ENCODE assay signal across 15 cellular contexts in genomic region chrX:9862525-9862924, GRCh38.
DNase-seq lines count a peak whose midpoint lies in the region; ATAC-seq and TF ChIP-seq lines count a peak whose summit lies in the region.
"Had no signal": no experiment of that assay in that cellular context is flagged by ENCODE, and none has a peak within 500 bp of the region (broad histone marks: within the 10 kb centered on the region; RNA-seq: fewer than 3 reads in every experiment).

No MANE protein-coding gene starts in this region.

- H3K4me2 ChIP-seq in HCT116 (ENCODE audit: low read length) (no peak overlapping the region), trophoblast cell (ENCODE audit: low read length) (no peak overlapping the region)

- H2BK120ac ChIP-seq in trophoblast cell (ENCODE audit: insufficient read depth, low read length, poor library complexity): no peak overlapping the region

- H3K36me3 ChIP-seq in HCT116 (ENCODE audit: control insufficient read depth in 1 of 2, insufficient read depth in 2 of 2, low read length in 2 of 2): no peaks in the 10 kb centered on the region
- H3K36me3 ChIP-seq in trophoblast cell (ENCODE audit: control insufficient read depth in 1 of 2, insufficient read depth in 2 of 2, low read length in 2 of 2): peaks cover 3 to 4% of the 10 kb centered on the region in 2 experiments
- H3K36me3 ChIP-seq in tibial artery: no peaks in the 10 kb centered on the region
- H3K36me3 ChIP-seq: HAP-1 had no signal

- BruUV-seq in HCT116 (replicated peaks; lab: Mats Ljungman, UMichigan): no TSS peak

- no CpG with 5 or more reads among the region's 11 CpGs for WGBS in trophoblast cell (ENCODE audit: extremely low coverage, insufficient coverage, insufficient read length)

- H4K91ac ChIP-seq in trophoblast cell (ENCODE audit: low read depth, low read length): peak overlapping the region; percentile 2

- no peak overlapping the region for H4K12ac ChIP-seq in trophoblast cell (ENCODE audit: low read depth, low read length)

- no peaks in the 10 kb centered on the region for H4K20me1 ChIP-seq in HCT116 (ENCODE audit: insufficient read depth)

- no peak overlapping the region for H2BK12ac ChIP-seq in trophoblast cell (ENCODE audit: low read length)

- H2AK5ac ChIP-seq in trophoblast cell (ENCODE audit: low read length): no peak overlapping the region

- no peaks in the 10 kb centered on the region for H3K9me3 ChIP-seq in HCT116 (ENCODE audit: control insufficient read depth in 1 of 2, insufficient read depth in 1 of 2, low read depth in 1 of 2, low read length in 2 of 2)
- no peaks in the 10 kb centered on the region for H3K9me3 ChIP-seq in trophoblast cell (ENCODE audit: insufficient read depth, low read depth, low read length)
- H3K9me3 ChIP-seq in tibial artery: peaks cover 0 to 10% (median 0%) of the 10 kb centered on the region in 3 donors
- H3K9me3 ChIP-seq: HAP-1 had no signal

- H3K18ac ChIP-seq in trophoblast cell (ENCODE audit: low read length): no peak overlapping the region

- no peaks in the 10 kb centered on the region for H3K9me2 ChIP-seq in HCT116 (ENCODE audit: insufficient read depth)

- intact Hi-C loops in HCT116 (cut with micrococcal nuclease) (no loop called here), tibial artery (cut with DNase I; ENCODE audit: low total_unique reads) (no loop called here)

- POLR2A ChIA-PET in HCT116 (lab: Charles Lee): no interaction called here

- no peak overlapping the region for H3K23ac ChIP-seq in trophoblast cell (ENCODE audit: low read length)

- RAD21 ChIA-PET in HCT116 (lab: Charles Lee; ENCODE audit: low non-redundant PET in 1 of 2, low total read pairs in 2 of 2, uncharacterized antibody in 2 of 2, unreplicated experiment in 2 of 2): no interaction called here

- no peak overlapping the region for H3K27ac ChIP-seq in HCT116 (ENCODE audit: low read depth, low read length)
- no peak overlapping the region for H3K27ac ChIP-seq in VCaP
- peak overlapping the region; percentile 88 for H3K27ac ChIP-seq in trophoblast cell (ENCODE audit: low read depth, low read length)
- H3K27ac ChIP-seq in tibial artery: no peak overlapping the region

- H3K9ac ChIP-seq in HCT116 (ENCODE audit: low read length) (no peak overlapping the region), trophoblast cell (ENCODE audit: low read length) (no peak overlapping the region)

- TF ChIP-seq CTCF in HCT116 (IDR thresholded peaks at IDR 0.05 in 2 of 3, conservative IDR thresholded peaks at IDR 0.05 in 1 of 3; ENCODE audit: borderline replicate concordance in 1 of 3, insufficient read depth in 1 of 3, low read depth in 2 of 3, low read length in 2 of 3): no peak
- peak; percentile 37 for TF ChIP-seq CTCF in VCaP (conservative IDR thresholded peaks at IDR 0.05)
- no peak for TF ChIP-seq CTCF in tibial artery (IDR thresholded peaks at IDR 0.05)

- TF ChIP-seq RAD21 in HCT116 (IDR thresholded peaks at IDR 0.05; ENCODE audit: low read depth): peak; percentile 16; the same call in 1 of the 2 replicates

- TF ChIP-seq POLR2A in HCT116 (IDR thresholded peaks at IDR 0.05; ENCODE audit: borderline replicate concordance, extremely low read depth, insufficient read depth, insufficient read length): no peak
- no peak for TF ChIP-seq POLR2A in GM18505 (IDR thresholded peaks at IDR 0.05; ENCODE audit: borderline replicate concordance, extremely low read depth, insufficient read depth, insufficient read length)

- DNase-seq in NCI-H748 (lab: John Stamatoyannopoulos, UW; ENCODE audit: unreplicated experiment) (peak; percentile 11), NCI-H748 treated with DMSO at 0.1 percent for 48 hours (lab: John Stamatoyannopoulos, UW) (no peak), HCT116 (ENCODE audit: low read depth, low spot score) (no peak), trophoblast cell (peak; percentile 75 to 82), tibial artery (no peak)
- no peak for DNase-seq in central memory CD4-positive, alpha-beta T cell
- DNase-seq: 8988T; CD4-positive, alpha-beta memory T cell; DMS79; NCI-H1436; NCI-H2029 treated with DMSO at 0.1 percent for 48 hours; Right ventricle myocardium superior had no signal

- CTCF ChIA-PET in HCT116 (lab: Charles Lee): no interaction called here

- H3K4me1 ChIP-seq in HCT116 (ENCODE audit: control insufficient read depth in 1 of 2, insufficient read depth in 2 of 2, low read length in 2 of 2) (peaks cover 18 to 28% of the 10 kb centered on the region in 2 experiments), trophoblast cell (ENCODE audit: control insufficient read depth in 1 of 2, insufficient read depth in 2 of 2, low read length in 2 of 2) (peaks cover 25 to 38% of the 10 kb centered on the region in 2 experiments), tibial artery (no peaks in the 10 kb centered on the region)
- H3K4me1 ChIP-seq: HAP-1 had no signal

- H3K79me2 ChIP-seq in HCT116 (ENCODE audit: insufficient read depth, low read length) (no peaks in the 10 kb centered on the region), trophoblast cell (ENCODE audit: control insufficient read depth, insufficient read depth, low read length, poor library complexity) (peaks cover 3% of the 10 kb centered on the region)

- H3K79me1 ChIP-seq in trophoblast cell (ENCODE audit: low read length): peaks cover 16% of the 10 kb centered on the region

- H3K14ac ChIP-seq in trophoblast cell (ENCODE audit: low read length): no peak overlapping the region

- no peak overlapping the region for H3K4me3 ChIP-seq in HCT116 (replicated peaks in 1 of 2; ENCODE audit: low read depth in 1 of 2, low read length in 2 of 2)
- no peak overlapping the region for H3K4me3 ChIP-seq in trophoblast cell (ENCODE audit: low read depth, low read length)
- no peak overlapping the region for H3K4me3 ChIP-seq in tibial artery
- H3K4me3 ChIP-seq: HAP-1 had no signal

- no peaks in the 10 kb centered on the region for H3K27me3 ChIP-seq in HCT116 (ENCODE audit: insufficient read depth, low read length)
- no peaks in the 10 kb centered on the region for H3K27me3 ChIP-seq in trophoblast cell (ENCODE audit: insufficient read depth, low read length)
- H3K27me3 ChIP-seq in tibial artery: no peaks in the 10 kb centered on the region

- H2BK5ac ChIP-seq in trophoblast cell (ENCODE audit: low read depth, low read length, poor library complexity): no peak overlapping the region

- H4K8ac ChIP-seq in trophoblast cell (ENCODE audit: low read depth, low read length): no peak overlapping the region

- H2AFZ ChIP-seq in HCT116 (ENCODE audit: low read depth, low read length, poor library complexity, severe bottlenecking): no peak overlapping the region
- no peak overlapping the region for H2AFZ ChIP-seq in trophoblast cell (ENCODE audit: insufficient read depth, low read length, poor library complexity)

- no peak overlapping the region for H3K4ac ChIP-seq in trophoblast cell (ENCODE audit: low read depth, low read length)

- ATAC-seq in HCT116 (no peak), GM18505 (IDR thresholded peaks at IDR 0.05; ENCODE audit: unreplicated experiment) (no peak)

TF ChIP-seq in HCT116, 20 proteins besides CTCF, POLR2A, EP300 and RAD21:
- TF ChIP-seq CBX3 (IDR thresholded peaks at IDR 0.05; ENCODE audit: low read depth) (0 out of 2 replicates have a peak, but pooled peaks have one; percentile 11), CEBPB (IDR thresholded peaks at IDR 0.05; ENCODE audit: low read depth) (no peak)

Comparison
In these comparisons a context has a peak if more than half of its experiments do, and no peak if none do; other contexts are left out.
1. DNase-seq: peak in NCI-H748 (single experiment) and trophoblast cell (2 of 2); none in NCI-H748 treated with DMSO at 0.1 percent for 48 hours (single experiment), HCT116 (single experiment), central memory CD4-positive, alpha-beta T cell (single experiment) and tibial artery (0 of 2).